In the genomic region with DNA sequence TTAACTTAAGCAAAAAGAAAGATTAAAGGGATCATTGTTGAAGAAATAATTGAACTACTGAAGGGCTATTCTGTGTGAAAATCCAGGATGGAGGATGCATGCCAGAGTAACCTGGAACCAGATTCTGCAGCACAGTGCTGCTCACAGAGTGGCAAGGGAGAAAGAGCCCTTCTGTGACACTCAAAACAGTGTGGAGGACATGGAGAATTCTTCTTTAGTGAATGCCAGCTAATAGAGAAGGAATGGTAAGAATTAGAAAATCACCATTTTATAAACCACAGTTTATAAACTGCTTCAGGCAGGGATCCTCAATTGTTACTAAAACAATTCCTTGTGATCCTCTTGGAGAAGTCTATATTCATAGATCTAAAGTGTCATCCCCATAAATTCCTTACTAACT, we compare ENCODE assay signal across 15 cellular contexts.
"Had no signal": no experiment of that assay in that cellular context is flagged by ENCODE, and none has a peak within 500 bp of the region (broad histone marks: within the 10 kb centered on the region; RNA-seq: fewer than 3 reads in every experiment).

No MANE protein-coding gene starts in this region.

- H3K4me1 ChIP-seq: right atrium auricular region had no signal

- H3K4me3 Mint-ChIP-seq: activated naive CD8-positive, alpha-beta T cell treated with anti-CD3 and anti-CD28 coated beads, Interleukin-2, amount 50 U/mL, for 24 hours; activated T-helper 17 cell treated with anti-CD3 and anti-CD28 coated beads, Interleukin-2, amount 50 U/mL, for 72 hours; nephron had no signal

- H3K9me3 Mint-ChIP-seq: activated T-helper 17 cell treated with anti-CD3 and anti-CD28 coated beads, Interleukin-2, amount 50 U/mL, for 72 hours had no signal

- H3K9me3 ChIP-seq: right atrium auricular region had no signal

- ATAC-seq: activated naive CD8-positive, alpha-beta T cell treated with anti-CD3 and anti-CD28 coated beads, Interleukin-2, amount 50 U/mL, for 24 hours; activated T-helper 17 cell treated with anti-CD3 and anti-CD28 coated beads, Interleukin-2, amount 50 U/mL, for 72 hours; stimulated activated naive CD8-positive, alpha-beta T cell treated with anti-CD3 and anti-CD28 coated beads, Interleukin-15, Interleukin-2, amounts not matched to agents 100 U/mL and 50 U/mL, for 24 hours had no signal

- H3K27ac Mint-ChIP-seq: activated naive CD8-positive, alpha-beta T cell treated with anti-CD3 and anti-CD28 coated beads, Interleukin-2, amount 50 U/mL, for 24 hours; activated T-helper 17 cell treated with anti-CD3 and anti-CD28 coated beads, Interleukin-2, amount 50 U/mL, for 72 hours; nephron had no signal

- H3K36me3 ChIP-seq: right atrium auricular region had no signal

- H3K4me3 ChIP-seq: right atrium auricular region, skin epidermis had no signal

- H3K4me1 Mint-ChIP-seq: activated naive CD8-positive, alpha-beta T cell treated with anti-CD3 and anti-CD28 coated beads, Interleukin-2, amount 50 U/mL, for 24 hours; activated T-helper 17 cell treated with anti-CD3 and anti-CD28 coated beads, Interleukin-2, amount 50 U/mL, for 72 hours; nephron had no signal

- H3K27me3 ChIP-seq: right atrium auricular region had no signal

- H3K27ac ChIP-seq: epithelial cell of prostate, right atrium auricular region, skin epidermis had no signal

- DNase-seq: activated CD4-positive, CD25-positive, alpha-beta regulatory T cell treated with anti-CD3 and anti-CD28 coated beads, Interleukin-2, amount 50 U/mL, for 72 hours; activated naive CD4-positive, alpha-beta T cell treated with Interleukin-2 at 50 U/mL for 16 hours; activated naive CD8-positive, alpha-beta T cell treated with anti-CD3 and anti-CD28 coated beads, Interleukin-2, amount 50 U/mL, for 24 hours; aorta; dermis blood vessel endothelial cell; islet precursor cell; mammary epithelial cell; nucleus accumbens; stimulated activated naive CD8-positive, alpha-beta T cell treated with anti-CD3 and anti-CD28 coated beads, Interleukin-15, Interleukin-2, amounts not matched to agents 100 U/mL and 50 U/mL, for 24 hours; trophoblast cell had no signal
